ENCODE assay signal across 8 cellular contexts in genomic region chr12:56189336-56189917, GRCh38. TPM values are rescaled to one million over a fixed set of nuclear protein-coding genes. Genes with fewer than 3 reads are reported as not detected.
DNase-seq lines count a peak whose midpoint lies in the region; ATAC-seq and TF ChIP-seq lines count a peak whose summit lies in the region.

SMARCC2 (minus strand) TSS chr12:56189483; CDS start chr12:56189461, 22 bp downstream.

- H3K4me3 ChIP-seq in liver (ENCODE audit: low read depth in 1 of 3, low read length in 3 of 3): peak within 1 kb of the TSS; percentile 74 to 95 (median 76)

- H3K36me3 ChIP-seq in liver (ENCODE audit: control insufficient read depth in 4 of 4, insufficient read depth in 3 of 4, low read depth in 1 of 4, low read length in 3 of 4): peaks cover 5 to 12% (median 11%) of the 10 kb centered on the region in 4 donors

- H3K9me3 ChIP-seq in liver (ENCODE audit: control insufficient read depth in 4 of 4, low read length in 3 of 4): no peaks in the 10 kb centered on the region

- no peaks in the 10 kb centered on the region for H3K27me3 ChIP-seq in liver (ENCODE audit: control insufficient read depth in 4 of 4, insufficient read depth in 4 of 4, low read length in 3 of 4)

- H3K9ac ChIP-seq in liver (ENCODE audit: low read depth in 1 of 2, low read length in 2 of 2): peak within 1 kb of the TSS; percentile 41 to 66

- TF ChIP-seq RAD21 in liver (IDR thresholded peaks at IDR 0.05): peak; percentile 45 to 55

- DNase-seq in AG20443 (ENCODE audit: low spot score) (peak; percentile 97), NCI-H526 treated with DMSO at 0.1 percent for 48 hours (lab: John Stamatoyannopoulos, UW) (peak; percentile 81), dermis microvascular lymphatic vessel endothelial cell (ENCODE audit: low read depth in 2 of 2) (peak; percentile 59 to 89)
- peak; percentile 79 to 82 for DNase-seq in activated CD4-positive, alpha-beta T cell treated with anti-CD3 and anti-CD28 coated beads, Interleukin-2, amount 50 U/mL, for 4 hours
- peak; percentile 84 for DNase-seq in stimulated activated CD4-positive, alpha-beta T cell treated with anti-CD3 and anti-CD28 coated beads, Interleukin-4, amount 100 ng/mL, for 1 hour

- ATAC-seq in GM19043 (IDR thresholded peaks at IDR 0.05; ENCODE audit: low read depth, unreplicated experiment) (peak; percentile 57), HG03439 (IDR thresholded peaks at IDR 0.05; ENCODE audit: unreplicated experiment) (peak; percentile 62)

- H3K27ac ChIP-seq in liver (ENCODE audit: low read depth in 1 of 2, low read length in 2 of 2): peak within 1 kb of the TSS; percentile 78 to 90

- under 1% methylated on average over 71 of the region's 71 CpGs for WGBS in liver

- peaks cover 0 to 24% (median 18%) of the 10 kb centered on the region in 4 donors for H3K4me1 ChIP-seq in liver (ENCODE audit: control insufficient read depth in 4 of 4, insufficient read depth in 4 of 4, low read length in 3 of 4)

- TF ChIP-seq CTCF in liver (IDR thresholded peaks at IDR 0.05; ENCODE audit: low read depth, low read length, missing input control): peak; percentile 87

TF ChIP-seq in liver, 16 proteins besides CTCF, POLR2A, EP300 and RAD21:
- peak; percentile 50 for TF ChIP-seq YY1 (IDR thresholded peaks at IDR 0.05)
- TF ChIP-seq HNF4G (IDR thresholded peaks at IDR 0.05): no peak
- no peak for TF ChIP-seq FOXA2 (IDR thresholded peaks at IDR 0.05)
- no peak for TF ChIP-seq HNF4A (conservative IDR thresholded peaks at IDR 0.05)
- TF ChIP-seq MAX (IDR thresholded peaks at IDR 0.05): no peak
- no peak for TF ChIP-seq REST (IDR thresholded peaks at IDR 0.05)
- no peak for TF ChIP-seq NR2F2 (IDR thresholded peaks at IDR 0.05)

RNA-seq across cellular contexts. Expression of gene SMARCC2, which starts in this region (rescaled TPM):
- 32.6 and 43.2 TPM in 2 replicates for total RNA-seq in dermis microvascular lymphatic vessel endothelial cell
- total RNA-seq in liver: 10 to 100 TPM; 20.5 to 24.6 TPM
- polyA plus RNA-seq in liver: 10 to 100 TPM; 12.8 to 24.8 TPM

Comparison
In these comparisons a context has a peak if more than half of its experiments do, and no peak if none do; other contexts are left out.
1. Peak in every context shown above with its lines: DNase-seq, ATAC-seq, H3K4me3 ChIP-seq and H3K27ac ChIP-seq.